In genomic region chr5:115841382-115842088, GRCh38 we compare ENCODE assay signal across 1 cellular context.
A peak's percentile ranks its signal among the peaks of the same experiment; 100 is the strongest.
TF ChIP-seq lines count a peak whose summit lies in the region.

Gene AP3S1 (plus strand): TSS chr5:115841935. CDS start chr5:115842038, 103 bp downstream.
Gene ATG12 (minus strand): TSS chr5:115841565. CDS start chr5:115841552, 13 bp downstream.

TF ChIP-seq in K562, 482 proteins besides CTCF, POLR2A, EP300 and RAD21 (continued from another document and continues in another):
- TF ChIP-seq UBTF (IDR thresholded peaks at IDR 0.05; ENCODE audit: borderline replicate concordance in 1 of 2, low read depth in 2 of 2, low read length in 2 of 2) (peak in 1 of 2 experiments; percentile 66; a peak in 1 of 4 replicates), ZNF384 (IDR thresholded peaks at IDR 0.05; ENCODE audit: low read depth, low read length) (0 out of 2 replicates have a peak, but pooled peaks have one; percentile 38), CBFB (CRISPR knock-in tag; IDR thresholded peaks at IDR 0.05) (no peak), ZKSCAN8 (CRISPR knock-in tag; IDR thresholded peaks at IDR 0.05) (no peak), PBX2 (CRISPR knock-in tag; IDR thresholded peaks at IDR 0.05; ENCODE audit: low read depth) (no peak), PBX2 (tag; conservative IDR thresholded peaks at IDR 0.05; ENCODE audit: low read depth) (no peak), FOXA3 (CRISPR knock-in tag; conservative IDR thresholded peaks at IDR 0.05 in 1 of 2, IDR thresholded peaks at IDR 0.05 in 1 of 2) (no peak), SREBF1 (IDR thresholded peaks at IDR 0.05; ENCODE audit: borderline replicate concordance, low read depth, low read length) (no peak), CXXC5 (CRISPR knock-in tag; IDR thresholded peaks at IDR 0.05) (peak; percentile 75), RBM25 (IDR thresholded peaks at IDR 0.05; ENCODE audit: low read depth, low read length, severe bottlenecking) (no peak), GATAD2A (IDR thresholded peaks at IDR 0.05) (no peak), KDM1A (IDR thresholded peaks at IDR 0.05) (no peak), POLR2AphosphoS5 (IDR thresholded peaks at IDR 0.05; ENCODE audit: control insufficient read depth, insufficient read depth, low read depth, low read length) (peak; percentile 70), ZHX1 (conservative IDR thresholded peaks at IDR 0.05; ENCODE audit: low read length) (no peak), TBL1XR1 (IDR thresholded peaks at IDR 0.05; ENCODE audit: low read length in 2 of 2) (no peak), SREBF2 (CRISPR knock-in tag; IDR thresholded peaks at IDR 0.05) (no peak), CGGBP1 (CRISPR knock-in tag; IDR thresholded peaks at IDR 0.05) (no peak), TAF15 (IDR thresholded peaks at IDR 0.05; ENCODE audit: low read depth, low read length) (no peak), CHAMP1 (IDR thresholded peaks at IDR 0.05) (peak; percentile 71), L3MBTL2 (IDR thresholded peaks at IDR 0.05) (peak; percentile 93), ZBTB34 (CRISPR knock-in tag; IDR thresholded peaks at IDR 0.05) (no peak), IRF9 (tag; IDR thresholded peaks at IDR 0.05) (no peak), MCM7 (IDR thresholded peaks at IDR 0.05) (no peak), ZNF551 (CRISPR knock-in tag; IDR thresholded peaks at IDR 0.05) (no peak), CHD2 (IDR thresholded peaks at IDR 0.05; ENCODE audit: low read depth, low read length) (no peak), ZNF695 (CRISPR knock-in tag; IDR thresholded peaks at IDR 0.05) (no peak), ZNF592 (IDR thresholded peaks at IDR 0.05) (0 out of 2 replicates have a peak, but pooled peaks have one; percentile 27), ZNF121 (CRISPR knock-in tag; conservative IDR thresholded peaks at IDR 0.05) (no peak), ATF1 (CRISPR knock-in tag; IDR thresholded peaks at IDR 0.05) (no peak), ATF1 (tag; IDR thresholded peaks at IDR 0.05) (peak; percentile 91), FOS (IDR thresholded peaks at IDR 0.05; ENCODE audit: extremely low read depth, insufficient read length) (no peak), STAT5B (CRISPR knock-in tag; IDR thresholded peaks at IDR 0.05) (no peak), ARID3A (IDR thresholded peaks at IDR 0.05; ENCODE audit: borderline replicate concordance, low read depth, low read length) (no peak), MAX (CRISPR knock-in tag; IDR thresholded peaks at IDR 0.05) (peak; percentile 84), MEF2D (tag; conservative IDR thresholded peaks at IDR 0.05; ENCODE audit: low read depth) (0 out of 2 replicates have a peak, but pooled peaks have one; percentile 28), ZSCAN32 (CRISPR knock-in tag; IDR thresholded peaks at IDR 0.05) (no peak), TARDBP (IDR thresholded peaks at IDR 0.05) (no peak), MYBL2 (IDR thresholded peaks at IDR 0.05; ENCODE audit: low read depth) (no peak; the same call in 1 of the 2 replicates), MYBL2 (CRISPR knock-in tag; IDR thresholded peaks at IDR 0.05; ENCODE audit: borderline replicate concordance) (no peak)
